ENCODE assay signal across 8 cellular contexts in genomic region chr19:50329146-50329925, GRCh38. TPM values are rescaled to one million over a fixed set of nuclear protein-coding genes. Genes with fewer than 3 reads are reported as not detected.
DNase-seq lines count a peak whose midpoint lies in the region; ATAC-seq, FAIRE-seq and TF ChIP-seq lines count a peak whose summit lies in the region.

Gene KCNC3 (minus strand): TSS chr19:50329377. CDS start chr19:50329082, 295 bp downstream.

- TF ChIP-seq POLR2A in H54 (IDR thresholded peaks at IDR 0.05; ENCODE audit: low read depth, low read length), result no peak
- TF ChIP-seq POLR2A in prostate gland (IDR thresholded peaks at IDR 0.05), result peak; percentile 87

- H3K9me3 ChIP-seq in left ventricle myocardium inferior (replicated peaks) (no peaks in the 10 kb centered on the region), prostate gland (no peaks in the 10 kb centered on the region), upper lobe of right lung (no peaks in the 10 kb centered on the region)

- DNase-seq in EL (peak; percentile 47), H54 (ENCODE audit: insufficient read length, low spot score) (peak; percentile 78), NCI-H1092 treated with DMSO at 0.1 percent for 48 hours (lab: John Stamatoyannopoulos, UW) (peak; percentile 98), SW 1271 (lab: John Stamatoyannopoulos, UW) (peak; percentile 97 to 99), amygdala (lab: John Stamatoyannopoulos, UW) (peak; percentile 48 to 100 (median 99)), left ventricle myocardium inferior (peak; percentile 99), prostate gland (ENCODE audit: low spot score) (peak; percentile 100), upper lobe of right lung (peak; percentile 100)

- H3K27ac ChIP-seq in left ventricle myocardium inferior (replicated peaks) (peak within 1 kb of the TSS; percentile 78), prostate gland (peak within 1 kb of the TSS; percentile 63 to 81), upper lobe of right lung (peak within 1 kb of the TSS; percentile 58)

- under 1% methylated on average over 39 of the region's 43 CpGs for WGBS in prostate gland

- peaks cover 64% of the 10 kb centered on the region for H3K4me1 ChIP-seq in left ventricle myocardium inferior
- peaks cover 10% of the 10 kb centered on the region for H3K4me1 ChIP-seq in prostate gland (replicated peaks)
- H3K4me1 ChIP-seq in upper lobe of right lung, result peaks cover 31% of the 10 kb centered on the region

- H3K36me3 ChIP-seq in left ventricle myocardium inferior, result no peaks in the 10 kb centered on the region
- no peaks in the 10 kb centered on the region for H3K36me3 ChIP-seq in prostate gland
- H3K36me3 ChIP-seq in upper lobe of right lung, result no peaks in the 10 kb centered on the region

- H3K27me3 ChIP-seq in left ventricle myocardium inferior (ENCODE audit: low read depth), result peaks cover 84% of the 10 kb centered on the region
- no peaks in the 10 kb centered on the region for H3K27me3 ChIP-seq in prostate gland (replicated peaks; ENCODE audit: insufficient read depth)
- H3K27me3 ChIP-seq in upper lobe of right lung, result peaks cover 10% of the 10 kb centered on the region

- H3K4me3 ChIP-seq in left ventricle myocardium inferior (peak within 1 kb of the TSS; percentile 69), prostate gland (peak within 1 kb of the TSS; percentile 16 to 30), upper lobe of right lung (peak within 1 kb of the TSS; percentile 46)

- no peak for TF ChIP-seq CTCF in left ventricle myocardium inferior (IDR thresholded peaks at IDR 0.05; ENCODE audit: borderline replicate concordance)
- TF ChIP-seq CTCF in prostate gland (IDR thresholded peaks at IDR 0.05), result peak in 2 of 4 experiments; percentile 20 to 25
- no peak for TF ChIP-seq CTCF in upper lobe of right lung (IDR thresholded peaks at IDR 0.05)

- peak; percentile 84 for ATAC-seq in upper lobe of right lung

- intact Hi-C loops in left ventricle myocardium inferior (cut with micrococcal nuclease), result no loop called here
- intact Hi-C loops in prostate gland (cut with DNase I), result no loop called here
- intact Hi-C loops in upper lobe of right lung (cut with DNase I), result no loop called here

- FAIRE-seq in H54 (lab: Jason Lieb, UNC), result no peak

RNA-seq across cellular contexts. Expression of gene KCNC3, which starts in this region (rescaled TPM):
- 2.6 TPM for total RNA-seq in left ventricle myocardium inferior
- 10 to 100 TPM in 1 of 2 donors, 1 to 10 TPM in 1; 3.6 to 10.6 TPM for total RNA-seq in prostate gland
- 12.8 TPM for total RNA-seq in upper lobe of right lung

Comparison
In these comparisons a context has a peak if more than half of its experiments do, and no peak if none do; other contexts are left out.
1. Peak in every context shown above with its lines: DNase-seq, ATAC-seq, H3K4me3 ChIP-seq and H3K27ac ChIP-seq.
2. DNase-seq: peak in every context shown above with its lines; median percentile 100 in prostate gland; 100 in upper lobe of right lung; 99 in amygdala; 99 in left ventricle myocardium inferior; 98 in NCI-H1092 treated with DMSO at 0.1 percent for 48 hours; 98 in SW 1271; 78 in H54; 47 in EL.